1 cellular context compared by ENCODE assay signal in the genomic region with DNA sequence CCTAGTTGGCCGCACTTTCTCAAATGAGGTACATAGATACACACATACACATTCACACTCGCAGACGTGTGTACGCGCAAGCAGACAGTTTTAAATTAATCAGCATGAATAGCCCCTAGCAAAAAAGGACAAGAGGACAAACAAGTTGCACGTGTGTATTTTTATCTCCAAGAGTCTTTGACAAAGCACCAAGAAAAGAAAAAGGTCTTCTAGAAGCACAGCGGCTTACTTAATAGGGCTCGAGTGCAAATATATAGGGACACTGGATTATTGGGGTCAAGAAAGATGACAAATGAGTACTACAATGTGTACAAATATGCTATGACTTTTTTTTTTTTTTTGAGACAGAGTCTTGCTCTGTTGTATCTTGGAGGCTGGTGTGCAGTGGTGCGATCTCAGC.
TF ChIP-seq lines count a peak whose summit lies in the region.

No MANE protein-coding gene starts in this region.

TF ChIP-seq in HCT116, 20 proteins besides CTCF, POLR2A, EP300 and RAD21 (continued from another document):
- TF ChIP-seq, protein P1, sequence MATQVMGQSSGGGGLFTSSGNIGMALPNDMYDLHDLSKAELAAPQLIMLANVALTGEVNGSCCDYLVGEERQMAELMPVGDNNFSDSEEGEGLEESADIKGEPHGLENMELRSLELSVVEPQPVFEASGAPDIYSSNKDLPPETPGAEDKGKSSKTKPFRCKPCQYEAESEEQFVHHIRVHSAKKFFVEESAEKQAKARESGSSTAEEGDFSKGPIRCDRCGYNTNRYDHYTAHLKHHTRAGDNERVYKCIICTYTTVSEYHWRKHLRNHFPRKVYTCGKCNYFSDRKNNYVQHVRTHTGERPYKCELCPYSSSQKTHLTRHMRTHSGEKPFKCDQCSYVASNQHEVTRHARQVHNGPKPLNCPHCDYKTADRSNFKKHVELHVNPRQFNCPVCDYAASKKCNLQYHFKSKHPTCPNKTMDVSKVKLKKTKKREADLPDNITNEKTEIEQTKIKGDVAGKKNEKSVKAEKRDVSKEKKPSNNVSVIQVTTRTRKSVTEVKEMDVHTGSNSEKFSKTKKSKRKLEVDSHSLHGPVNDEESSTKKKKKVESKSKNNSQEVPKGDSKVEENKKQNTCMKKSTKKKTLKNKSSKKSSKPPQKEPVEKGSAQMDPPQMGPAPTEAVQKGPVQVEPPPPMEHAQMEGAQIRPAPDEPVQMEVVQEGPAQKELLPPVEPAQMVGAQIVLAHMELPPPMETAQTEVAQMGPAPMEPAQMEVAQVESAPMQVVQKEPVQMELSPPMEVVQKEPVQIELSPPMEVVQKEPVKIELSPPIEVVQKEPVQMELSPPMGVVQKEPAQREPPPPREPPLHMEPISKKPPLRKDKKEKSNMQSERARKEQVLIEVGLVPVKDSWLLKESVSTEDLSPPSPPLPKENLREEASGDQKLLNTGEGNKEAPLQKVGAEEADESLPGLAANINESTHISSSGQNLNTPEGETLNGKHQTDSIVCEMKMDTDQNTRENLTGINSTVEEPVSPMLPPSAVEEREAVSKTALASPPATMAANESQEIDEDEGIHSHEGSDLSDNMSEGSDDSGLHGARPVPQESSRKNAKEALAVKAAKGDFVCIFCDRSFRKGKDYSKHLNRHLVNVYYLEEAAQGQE (IDR thresholded peaks at IDR 0.05; ENCODE audit: low read depth): no peak
- TF ChIP-seq YY1 (IDR thresholded peaks at IDR 0.05; ENCODE audit: extremely low read depth, insufficient replicate concordance, low read depth, low read length) (no peak), EGR1 (IDR thresholded peaks at IDR 0.05; ENCODE audit: low read depth) (no peak), CBX3 (IDR thresholded peaks at IDR 0.05; ENCODE audit: low read depth) (no peak), ELF1 (IDR thresholded peaks at IDR 0.05; ENCODE audit: borderline replicate concordance, low read depth) (no peak), TCF7L2 (IDR thresholded peaks at IDR 0.05; ENCODE audit: borderline replicate concordance, extremely low read depth, insufficient read depth, insufficient read length) (no peak), ZFX (IDR thresholded peaks at IDR 0.05) (no peak), SRF (IDR thresholded peaks at IDR 0.05; ENCODE audit: low read depth) (no peak), JUND (IDR thresholded peaks at IDR 0.05) (no peak), EZH2phosphoT487 (IDR thresholded peaks at IDR 0.05; ENCODE audit: borderline replicate concordance) (no peak), SIN3A (IDR thresholded peaks at IDR 0.05; ENCODE audit: low read depth) (no peak), CEBPB (IDR thresholded peaks at IDR 0.05; ENCODE audit: low read depth) (no peak), ZNF274 (IDR thresholded peaks at IDR 0.05; ENCODE audit: low read depth, low read length) (no peak)
- TF ChIP-seq, protein P2, sequence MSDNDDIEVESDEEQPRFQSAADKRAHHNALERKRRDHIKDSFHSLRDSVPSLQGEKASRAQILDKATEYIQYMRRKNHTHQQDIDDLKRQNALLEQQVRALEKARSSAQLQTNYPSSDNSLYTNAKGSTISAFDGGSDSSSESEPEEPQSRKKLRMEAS (IDR thresholded peaks at IDR 0.05): no peak
- TF ChIP-seq, protein P3, sequence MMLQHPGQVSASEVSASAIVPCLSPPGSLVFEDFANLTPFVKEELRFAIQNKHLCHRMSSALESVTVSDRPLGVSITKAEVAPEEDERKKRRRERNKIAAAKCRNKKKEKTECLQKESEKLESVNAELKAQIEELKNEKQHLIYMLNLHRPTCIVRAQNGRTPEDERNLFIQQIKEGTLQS (IDR thresholded peaks at IDR 0.05): no peak
